In genomic region chr5:74257645-74258328, GRCh38 we compare ENCODE assay signal across 8 cellular contexts.
DNase-seq lines count a peak whose midpoint lies in the region; ATAC-seq and TF ChIP-seq lines count a peak whose summit lies in the region.

No MANE protein-coding gene starts in this region.

- H3K27me3 ChIP-seq in right atrium auricular region, result no peaks in the 10 kb centered on the region
- H3K27me3 ChIP-seq in tibial nerve, result no peaks in the 10 kb centered on the region

- peaks cover 8% of the 10 kb centered on the region for H3K4me1 Mint-ChIP-seq in progenitor cell of endocrine pancreas (ENCODE audit: low read depth)

- H3K36me3 Mint-ChIP-seq in progenitor cell of endocrine pancreas (ENCODE audit: insufficient read depth), result no peaks in the 10 kb centered on the region

- peaks cover 0 to 6% of the 10 kb centered on the region in 2 donors for H3K4me1 ChIP-seq in right atrium auricular region
- H3K4me1 ChIP-seq in tibial nerve, result peaks cover 0 to 20% (median 10%) of the 10 kb centered on the region in 4 donors

- no peak for ATAC-seq in HG03097 (IDR thresholded peaks at IDR 0.05; ENCODE audit: low FRiP score, unreplicated experiment)

- no peak overlapping the region for H3K4me3 Mint-ChIP-seq in progenitor cell of endocrine pancreas (ENCODE audit: low read depth)

- TF ChIP-seq EP300 in tibial nerve (IDR thresholded peaks at IDR 0.05), result peak in 1 of 2 donors; percentile 56

- H3K27ac Mint-ChIP-seq in progenitor cell of endocrine pancreas, result no peak overlapping the region

- no peak overlapping the region for H3K4me3 ChIP-seq in right atrium auricular region
- H3K4me3 ChIP-seq in tibial nerve, result no peak overlapping the region

- WGBS in tibial nerve, 2 donors, result 21 to 33% methylated on average over 6 of the region's 6 CpGs

- H3K27ac ChIP-seq in right atrium auricular region (peak overlapping the region; percentile 26 to 70), tibial nerve (peak overlapping the region in 2 of 4 donors; percentile 46 to 70)

- no peaks in the 10 kb centered on the region for H3K9me3 Mint-ChIP-seq in progenitor cell of endocrine pancreas (ENCODE audit: low read depth)

- TF ChIP-seq CTCF in right atrium auricular region (IDR thresholded peaks at IDR 0.05) (peak in 1 of 2 donors; percentile 23), tibial nerve (IDR thresholded peaks at IDR 0.05) (no peak), progenitor cell of endocrine pancreas (IDR thresholded peaks at IDR 0.05; ENCODE audit: unreplicated experiment) (no peak)

- H3K9me3 ChIP-seq in right atrium auricular region (no peaks in the 10 kb centered on the region), tibial nerve (no peaks in the 10 kb centered on the region)

- DNase-seq in HCEC 1CT, result peak; percentile 54
- DNase-seq in RPMI8226, result peak; percentile 56
- peak; percentile 88 for DNase-seq in right atrium auricular region (ENCODE audit: low spot score)
- peak; percentile 52 to 68 for DNase-seq in tibial nerve (ENCODE audit: low spot score in 2 of 2)
- DNase-seq in NCI-H187 (lab: John Stamatoyannopoulos, UW), result no peak
- DNase-seq in activated CD4-positive, alpha-beta T cell treated with anti-CD3 and anti-CD28 coated beads for 48 hours, result no peak
- no peak for DNase-seq in progenitor cell of endocrine pancreas (ENCODE audit: low spot score, unreplicated experiment)

- TF ChIP-seq POLR2A in tibial nerve (IDR thresholded peaks at IDR 0.05), result no peak

- no peaks in the 10 kb centered on the region for H3K36me3 ChIP-seq in right atrium auricular region
- H3K36me3 ChIP-seq in tibial nerve, result no peaks in the 10 kb centered on the region

- H3K27me3 Mint-ChIP-seq in progenitor cell of endocrine pancreas, result peaks cover 27% of the 10 kb centered on the region

Comparison
In these comparisons a context has a peak if more than half of its experiments do, and no peak if none do; other contexts are left out.
1. DNase-seq: peak in HCEC 1CT (single experiment), RPMI8226 (single experiment), right atrium auricular region (single experiment) and tibial nerve (2 of 2); none in NCI-H187 (0 of 2), activated CD4-positive, alpha-beta T cell treated with anti-CD3 and anti-CD28 coated beads for 48 hours (single experiment) and progenitor cell of endocrine pancreas (single experiment).